In genomic region chr2:88636026-88636425, GRCh38 we compare ENCODE assay signal across 30 cellular contexts.
"Had no signal": no experiment of that assay in that cellular context is flagged by ENCODE, and none has a peak within 500 bp of the region (broad histone marks: within the 10 kb centered on the region; RNA-seq: fewer than 3 reads in every experiment).

No MANE protein-coding gene starts in this region.

- H3K9me3 ChIP-seq: breast epithelium, colonic mucosa, esophagus squamous epithelium, gastroesophageal sphincter had no signal

- H3K4me3 ChIP-seq: ascending aorta, breast epithelium, cardiac muscle cell, colonic mucosa, esophagus squamous epithelium, gastroesophageal sphincter, heart right ventricle had no signal

- ATAC-seq: activated CD4-positive, alpha-beta T cell treated with anti-CD3 and anti-CD28 coated beads for 36 hours; activated naive CD4-positive, alpha-beta T cell treated with anti-CD3 and anti-CD28 coated beads, Interleukin-2, amount 50 U/mL, for 72 hours; activated T-cell treated with anti-CD3 and anti-CD28 coated beads, Interleukin-2, amount 50 U/mL, for 72 hours; gastroesophageal sphincter; heart right ventricle; T-helper 17 cell had no signal

- H3K4me1 ChIP-seq: ascending aorta, breast epithelium, colonic mucosa, esophagus squamous epithelium, gastroesophageal sphincter, heart right ventricle had no signal

- H3K36me3 ChIP-seq: ascending aorta, breast epithelium, cardiac muscle cell, colonic mucosa, esophagus squamous epithelium, gastroesophageal sphincter, heart right ventricle had no signal

- DNase-seq: activated CD4-positive, alpha-beta memory T cell treated with anti-CD3 and anti-CD28 coated beads, Interleukin-2, amount 10 ng/mL, durations not matched to agents 7 days and 5 days; activated CD4-positive, alpha-beta T cell treated with anti-CD3 and anti-CD28 coated beads for 36 hours; activated CD4-positive, alpha-beta T cell treated with anti-CD3 and anti-CD28 coated beads, Interleukin-2, amount 10 ng/mL, durations not matched to agents 24 days and 14 days; activated CD4-positive, CD25-positive, alpha-beta regulatory T cell; activated CD4-positive, CD25-positive, alpha-beta regulatory T cell treated with anti-CD3 and anti-CD28 coated beads, Interleukin-2, amount 50 U/mL, for 72 hours; activated CD8-positive, alpha-beta memory T cell treated with anti-CD3 and anti-CD28 coated beads, Interleukin-2, amount 50 U/mL, for 48 hours; activated gamma-delta T cell; activated naive CD4-positive, alpha-beta T cell; activated naive CD4-positive, alpha-beta T cell treated with anti-CD3 and anti-CD28 coated beads, Interleukin-2, amount 10 ng/mL, durations not matched to agents 7 days and 5 days; activated naive CD8-positive, alpha-beta T cell treated with anti-CD3 and anti-CD28 coated beads, Interleukin-2, amount 10 ng/mL, durations not matched to agents 7 days and 5 days; activated T-cell treated with anti-CD3 and anti-CD28 coated beads for 4 hours; activated T-cell treated with anti-CD3 and anti-CD28 coated beads, Interleukin-2, amount 50 U/mL, for 24 hours; activated T-cell treated with anti-CD3 and anti-CD28 coated beads, Interleukin-2, amount 50 U/mL, for 72 hours; central memory CD4-positive, alpha-beta T cell; cerebellar nuclear complex; colonic mucosa; effector CD8-positive, alpha-beta T cell; esophagus squamous epithelium; foreskin melanocyte; heart right ventricle; T-helper 17 cell; T1000 had no signal

- H3K27ac ChIP-seq: ascending aorta, breast epithelium, cardiac muscle cell, colonic mucosa, epithelial cell of prostate, esophagus squamous epithelium, gastroesophageal sphincter, heart right ventricle had no signal

- H3K27me3 ChIP-seq: ascending aorta, breast epithelium, cardiac muscle cell, colonic mucosa, heart right ventricle had no signal

- FAIRE-seq: endometrium, endothelial cell of umbilical vein had no signal
